9 cellular contexts compared by ENCODE assay signal in the genomic region with DNA sequence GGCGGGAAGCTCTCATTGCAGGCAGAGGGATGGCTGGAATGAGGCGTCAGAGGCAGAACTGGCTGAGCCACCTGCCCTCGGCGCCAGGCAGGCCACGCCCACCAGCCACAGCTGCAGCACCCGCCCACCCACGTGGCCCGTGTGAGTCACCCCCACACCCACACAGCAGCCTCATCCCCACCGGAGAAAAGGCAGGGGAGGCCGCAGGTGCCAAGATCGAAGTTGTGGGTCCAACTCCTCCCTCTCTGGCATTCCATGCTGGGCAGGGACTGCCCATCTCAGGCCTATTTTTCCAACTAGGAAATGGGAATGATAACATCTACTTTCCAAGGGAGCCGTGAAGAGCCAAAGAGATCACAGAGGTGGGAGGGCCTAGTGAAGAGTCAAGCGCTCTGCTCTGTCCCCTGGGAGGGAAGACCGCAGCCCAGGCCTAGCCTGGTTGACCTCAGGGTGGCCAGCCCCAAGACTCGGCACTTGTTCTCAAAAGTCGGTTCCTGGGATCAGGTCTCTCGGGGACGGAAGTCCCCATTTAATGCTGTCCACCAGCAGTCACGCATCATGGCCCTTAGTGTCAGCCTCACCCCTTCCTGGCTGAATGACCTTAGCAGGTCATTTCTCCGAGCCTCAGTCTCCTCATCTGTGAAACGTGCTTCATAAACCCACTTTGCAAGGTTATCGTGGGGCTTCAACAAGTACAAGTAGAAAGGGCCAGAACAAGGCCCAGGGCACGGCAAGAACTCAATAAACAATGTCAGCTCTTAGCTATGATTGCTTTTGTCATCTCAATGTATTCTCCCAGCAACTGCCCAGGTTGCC. TPM values are rescaled to one million over a fixed set of nuclear protein-coding genes. Genes with fewer than 3 reads are reported as not detected.
DNase-seq lines count a peak whose midpoint lies in the region; ATAC-seq, FAIRE-seq and TF ChIP-seq lines count a peak whose summit lies in the region.
"Had no signal": no experiment of that assay in that cellular context is flagged by ENCODE, and none has a peak within 500 bp of the region (broad histone marks: within the 10 kb centered on the region; RNA-seq: fewer than 3 reads in every experiment).

Gene TRPV3 (minus strand): TSS at position 45 of the 816 bp plus-strand sequence. CDS start 2,962 bp downstream, outside the sequence.

- DNase-seq in activated T-cell treated with anti-CD3 and anti-CD28 coated beads for 24 hours (ENCODE audit: low read depth) (peak; percentile 30), keratinocyte (ENCODE audit: low read depth, low spot score) (peak; percentile 93), SIG-M5 (lab: John Stamatoyannopoulos, UW) (no peak), DMS79 (lab: John Stamatoyannopoulos, UW) (no peak)
- peak; percentile 50 to 57 for DNase-seq in stimulated activated CD8-positive, alpha-beta memory T cell treated with anti-CD3 and anti-CD28 coated beads, Interleukin-15, amount 100 ng/mL, for 4 hours (ENCODE audit: low read depth in 2 of 2)
- DNase-seq in NK-92 treated with Interleukin-12 subunit alpha and Interleukin-12 subunit beta, amount 100 ng/mL, for 24 hours (lab: John Stamatoyannopoulos, UW): no peak

- peak within 1 kb of the TSS; percentile 90 for H3K4me2 ChIP-seq in keratinocyte (ENCODE audit: control insufficient read depth, extremely low read depth, insufficient read depth, low read depth, low read length)

- peak; percentile 19 for ATAC-seq in GM19324 (IDR thresholded peaks at IDR 0.05; ENCODE audit: low FRiP score, unreplicated experiment)

- peak; percentile 99 for FAIRE-seq in keratinocyte (lab: Jason Lieb, UNC)

- H3K9me1 ChIP-seq in keratinocyte (ENCODE audit: control insufficient read depth, extremely low read depth, insufficient read depth, low read length): no peaks in the 10 kb centered on the region

- TF ChIP-seq EP300 in Ishikawa (IDR thresholded peaks at IDR 0.05; ENCODE audit: borderline replicate concordance): no peak

- no peak within 1 kb of the TSS for H2AFZ ChIP-seq in keratinocyte (ENCODE audit: control insufficient read depth, low read length)

- no peaks in the 10 kb centered on the region for H4K20me1 ChIP-seq in keratinocyte (ENCODE audit: control insufficient read depth, extremely low read depth, insufficient read depth, low read length)

- H3K36me3 ChIP-seq in keratinocyte (ENCODE audit: control insufficient read depth in 2 of 2, extremely low read depth in 1 of 2, insufficient read depth in 2 of 2, low read length in 2 of 2): peaks cover 6 to 9% of the 10 kb centered on the region in 2 experiments
- H3K36me3 ChIP-seq: neutrophil had no signal

- peak within 1 kb of the TSS; percentile 85 for H3K9ac ChIP-seq in keratinocyte (ENCODE audit: control insufficient read depth, extremely low read depth, insufficient read depth, low read length)

- peak within 1 kb of the TSS; percentile 49 to 87 (median 71) for H3K4me3 ChIP-seq in keratinocyte (ENCODE audit: control insufficient read depth in 2 of 3, extremely low read depth in 1 of 3, insufficient read depth in 2 of 3, low read depth in 1 of 3, low read length in 3 of 3)

- H3K79me2 ChIP-seq in keratinocyte (ENCODE audit: control insufficient read depth, insufficient read depth, low read length): peaks cover 9% of the 10 kb centered on the region

- H3K4me1 ChIP-seq in keratinocyte (ENCODE audit: control insufficient read depth, extremely low read depth, insufficient read depth, low read length): peaks cover 35% of the 10 kb centered on the region

- no peaks in the 10 kb centered on the region for H3K9me3 ChIP-seq in keratinocyte (ENCODE audit: control insufficient read depth, low read depth, low read length)
- H3K9me3 ChIP-seq: neutrophil had no signal

- no peak for TF ChIP-seq CTCF in keratinocyte (optimal IDR thresholded peaks at IDR 0.05 in 1 of 3, IDR thresholded peaks at IDR 0.05 in 1 of 3, conservative IDR thresholded peaks at IDR 0.05 in 1 of 3; ENCODE audit: extremely low read depth in 1 of 3, insufficient read depth in 2 of 3, low read length in 3 of 3)

- TF ChIP-seq RAD21 in Ishikawa (IDR thresholded peaks at IDR 0.05; ENCODE audit: low read depth): no peak

- H3K27ac ChIP-seq in keratinocyte (ENCODE audit: control insufficient read depth, insufficient read depth, low read length): peak within 1 kb of the TSS; percentile 98
- H3K27ac ChIP-seq: neutrophil had no signal

- dilution Hi-C loops in keratinocyte (cut with MboI; ENCODE audit: extremely low pct_ligation_motif_present, low sequenced_read_pairs): no loop called here

- H3K27me3 ChIP-seq in keratinocyte (ENCODE audit: control insufficient read depth, extremely low read depth, insufficient read depth, low read length): no peaks in the 10 kb centered on the region

TF ChIP-seq in Ishikawa, 13 proteins besides CTCF, POLR2A, EP300 and RAD21:
- no peak for TF ChIP-seq FOXM1 (IDR thresholded peaks at IDR 0.05; ENCODE audit: borderline replicate concordance, low read depth)
- peak; percentile 10; the same call in 1 of the 2 replicates for TF ChIP-seq NFIC (IDR thresholded peaks at IDR 0.05)
- TF ChIP-seq, protein P1, sequence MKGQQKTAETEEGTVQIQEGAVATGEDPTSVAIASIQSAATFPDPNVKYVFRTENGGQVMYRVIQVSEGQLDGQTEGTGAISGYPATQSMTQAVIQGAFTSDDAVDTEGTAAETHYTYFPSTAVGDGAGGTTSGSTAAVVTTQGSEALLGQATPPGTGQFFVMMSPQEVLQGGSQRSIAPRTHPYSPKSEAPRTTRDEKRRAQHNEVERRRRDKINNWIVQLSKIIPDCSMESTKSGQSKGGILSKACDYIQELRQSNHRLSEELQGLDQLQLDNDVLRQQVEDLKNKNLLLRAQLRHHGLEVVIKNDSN (IDR thresholded peaks at IDR 0.05): peak; percentile 92
- no peak for TF ChIP-seq CEBPB (IDR thresholded peaks at IDR 0.05)
- TF ChIP-seq TAF1 (IDR thresholded peaks at IDR 0.05; ENCODE audit: low read depth): no peak
- TF ChIP-seq EGR1 (IDR thresholded peaks at IDR 0.05): peak; percentile 82
- TF ChIP-seq TEAD4 (IDR thresholded peaks at IDR 0.05): 0 out of 2 replicates have a peak, but pooled peaks have one; percentile 13
- no peak for TF ChIP-seq TCF12 (IDR thresholded peaks at IDR 0.05; ENCODE audit: low read depth)
- no peak for TF ChIP-seq YY1 (IDR thresholded peaks at IDR 0.05; ENCODE audit: low read depth)
- TF ChIP-seq, protein P2, sequence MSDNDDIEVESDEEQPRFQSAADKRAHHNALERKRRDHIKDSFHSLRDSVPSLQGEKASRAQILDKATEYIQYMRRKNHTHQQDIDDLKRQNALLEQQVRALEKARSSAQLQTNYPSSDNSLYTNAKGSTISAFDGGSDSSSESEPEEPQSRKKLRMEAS (IDR thresholded peaks at IDR 0.05): peak; percentile 91

RNA-seq across cellular contexts. Expression of gene TRPV3, which starts in this region (rescaled TPM):
- polyA plus RNA-seq in keratinocyte: 5.8 to 16.6 TPM (median 9.4 TPM) in 3 replicates
- polyA plus RNA-seq in keratinocyte (2011; ENCODE audit: low read depth): 13.8 TPM
- polyA plus RNA-seq in keratinocyte (2011; cell fraction: cytosol; rRNA removed): 4.5 and 4.9 TPM in 2 replicates
- polyA plus RNA-seq in keratinocyte (2011; cell fraction: nucleus; rRNA removed): 38.6 and 44.7 TPM in 2 replicates
- 4.9 and 18.8 TPM in 2 replicates for polyA plus RNA-seq in keratinocyte (2012; ENCODE audit: low replicate concordance)
- 18.8 to 26.3 TPM (median 25.5 TPM) in 3 replicates for polyA minus RNA-seq in keratinocyte
- 5.6 TPM for polyA minus RNA-seq in keratinocyte (2011; cell fraction: cytosol; rRNA and poly(A)+ RNA removed)
- polyA minus RNA-seq in keratinocyte (2011; cell fraction: nucleus; rRNA and poly(A)+ RNA removed): 26.2 and 33.7 TPM in 2 replicates

Comparison
In these comparisons a context has a peak if more than half of its experiments do, and no peak if none do; other contexts are left out.
1. DNase-seq: peak in activated T-cell treated with anti-CD3 and anti-CD28 coated beads for 24 hours (single experiment), keratinocyte (single experiment) and stimulated activated CD8-positive, alpha-beta memory T cell treated with anti-CD3 and anti-CD28 coated beads, Interleukin-15, amount 100 ng/mL, for 4 hours (2 of 2); none in SIG-M5 (single experiment), DMS79 (single experiment) and NK-92 treated with Interleukin-12 subunit alpha and Interleukin-12 subunit beta, amount 100 ng/mL, for 24 hours (single experiment).